In genomic region chr2:110865188-110865587, GRCh38 we compare ENCODE assay signal across 9 cellular contexts.
A peak's percentile ranks its signal among the peaks of the same experiment; 100 is the strongest.
DNase-seq lines count a peak whose midpoint lies in the region; ATAC-seq and TF ChIP-seq lines count a peak whose summit lies in the region.
"Had no signal": no experiment of that assay in that cellular context is flagged by ENCODE, and none has a peak within 500 bp of the region (broad histone marks: within the 10 kb centered on the region; RNA-seq: fewer than 3 reads in every experiment).

No MANE protein-coding gene starts in this region.

- H3K4me3 ChIP-seq in transverse colon (no peak overlapping the region), esophagus muscularis mucosa (no peak overlapping the region)

- ATAC-seq in HG02852 (IDR thresholded peaks at IDR 0.05; ENCODE audit: unreplicated experiment) (peak; percentile 96), T-helper 17 cell (peak; percentile 71)

- TF ChIP-seq EP300 in transverse colon (IDR thresholded peaks at IDR 0.05; ENCODE audit: low read depth) (no peak), esophagus muscularis mucosa (IDR thresholded peaks at IDR 0.05) (no peak)

- H3K36me3 Mint-ChIP-seq in T-helper 17 cell (ENCODE audit: low read depth), result peaks cover 2% of the 10 kb centered on the region

- TF ChIP-seq POLR2A in transverse colon (IDR thresholded peaks at IDR 0.05) (no peak), esophagus muscularis mucosa (IDR thresholded peaks at IDR 0.05; ENCODE audit: low read depth) (no peak)

- intact Hi-C loops in transverse colon (cut with DNase I; ENCODE audit: low total_unique reads) (no loop called here), esophagus muscularis mucosa (cut with DNase I) (no loop called here)

- peak; percentile 35 for DNase-seq in stimulated activated CD4-positive, alpha-beta T cell treated with anti-CD3 and anti-CD28 coated beads, Interleukin-12 subunit alpha, Interleukin-12 subunit beta, amount 100 ng/mL, for 4 hours
- DNase-seq in stimulated activated CD4-positive, alpha-beta T cell treated with anti-CD3 and anti-CD28 coated beads, Interleukin-2, amount 100 ng/mL, for 48 hours, result no peak
- no peak for DNase-seq in T-helper 17 cell
- DNase-seq in transverse colon, result peak; percentile 37
- no peak for DNase-seq in esophagus muscularis mucosa (ENCODE audit: extremely low spot score)
- DNase-seq in CD1c-positive myeloid dendritic cell (ENCODE audit: extremely low spot score), result no peak
- DNase-seq in NCI-H1092 (lab: John Stamatoyannopoulos, UW), result no peak
- DNase-seq: NCI-H2081 had no signal

- in situ Hi-C loops in transverse colon (cut with MboI; ENCODE audit: low pct_ligation_motif_present in 1 of 4, low pct_unique_long_range_greater_than_20kb in 1 of 4, low sequenced_read_pairs in 3 of 4), result no loop called here

- TF ChIP-seq CTCF in transverse colon (IDR thresholded peaks at IDR 0.05) (no peak), esophagus muscularis mucosa (IDR thresholded peaks at IDR 0.05) (no peak)

- H3K9me3 ChIP-seq in T-helper 17 cell (ENCODE audit: control insufficient read depth, low read length, poor library complexity, severe bottlenecking), result no peaks in the 10 kb centered on the region
- no peaks in the 10 kb centered on the region for H3K9me3 ChIP-seq in transverse colon
- H3K9me3 ChIP-seq in esophagus muscularis mucosa, result no peaks in the 10 kb centered on the region

- WGBS in transverse colon (ENCODE audit: low coverage in 1 of 2), 2 donors, result 25 to 50% methylated on average over 1 to 5 of the region's 5 CpGs
- WGBS in esophagus muscularis mucosa, result 91% methylated on average over 5 of the region's 5 CpGs

- H3K4me3 Mint-ChIP-seq in T-helper 17 cell, result peak overlapping the region; percentile 75

- no peaks in the 10 kb centered on the region for H3K36me3 ChIP-seq in transverse colon
- no peaks in the 10 kb centered on the region for H3K36me3 ChIP-seq in esophagus muscularis mucosa

- peak overlapping the region; percentile 82 for H3K27ac Mint-ChIP-seq in T-helper 17 cell

- H3K4me1 ChIP-seq in transverse colon, result no peaks in the 10 kb centered on the region
- no peaks in the 10 kb centered on the region for H3K4me1 ChIP-seq in esophagus muscularis mucosa

- H3K4me1 Mint-ChIP-seq in T-helper 17 cell, result peaks cover 31% of the 10 kb centered on the region

- H3K27ac ChIP-seq in transverse colon (no peak overlapping the region), esophagus muscularis mucosa (replicated peaks in 1 of 4) (no peak overlapping the region)

- peaks cover 24% of the 10 kb centered on the region for H3K27me3 Mint-ChIP-seq in T-helper 17 cell

- H3K27me3 ChIP-seq in transverse colon (peaks cover 11% of the 10 kb centered on the region), esophagus muscularis mucosa (peaks cover 0 to 41% (median 0%) of the 10 kb centered on the region in 4 donors)

Comparison
In these comparisons a context has a peak if more than half of its experiments do, and no peak if none do; other contexts are left out.
1. DNase-seq: peak in stimulated activated CD4-positive, alpha-beta T cell treated with anti-CD3 and anti-CD28 coated beads, Interleukin-12 subunit alpha, Interleukin-12 subunit beta, amount 100 ng/mL, for 4 hours (single experiment) and transverse colon (single experiment); none in stimulated activated CD4-positive, alpha-beta T cell treated with anti-CD3 and anti-CD28 coated beads, Interleukin-2, amount 100 ng/mL, for 48 hours (0 of 2), T-helper 17 cell (0 of 3), esophagus muscularis mucosa (single experiment), CD1c-positive myeloid dendritic cell (single experiment) and NCI-H1092 (single experiment).